Comparison of ENCODE assay signal across 1 cellular context in genomic region chr17:38333635-38334295, GRCh38.
TF ChIP-seq lines count a peak whose summit lies in the region.

No MANE protein-coding gene starts in this region.

TF ChIP-seq in HEK293, 187 proteins besides CTCF, POLR2A, EP300 and RAD21 (continued from another document):
- TF ChIP-seq, protein P1, sequence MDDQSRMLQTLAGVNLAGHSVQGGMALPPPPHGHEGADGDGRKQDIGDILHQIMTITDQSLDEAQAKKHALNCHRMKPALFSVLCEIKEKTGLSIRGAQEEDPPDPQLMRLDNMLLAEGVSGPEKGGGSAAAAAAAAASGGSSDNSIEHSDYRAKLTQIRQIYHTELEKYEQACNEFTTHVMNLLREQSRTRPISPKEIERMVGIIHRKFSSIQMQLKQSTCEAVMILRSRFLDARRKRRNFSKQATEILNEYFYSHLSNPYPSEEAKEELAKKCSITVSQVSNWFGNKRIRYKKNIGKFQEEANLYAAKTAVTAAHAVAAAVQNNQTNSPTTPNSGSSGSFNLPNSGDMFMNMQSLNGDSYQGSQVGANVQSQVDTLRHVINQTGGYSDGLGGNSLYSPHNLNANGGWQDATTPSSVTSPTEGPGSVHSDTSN (CRISPR knock-in tag; IDR thresholded peaks at IDR 0.05): no peak
- TF ChIP-seq PATZ1 (tag by site-specific recombination; IDR thresholded peaks at IDR 0.05) (peak; percentile 45; the same call in 1 of the 2 replicates), ZNF707 (tag by site-specific recombination; IDR thresholded peaks at IDR 0.05) (no peak), SALL2 (tag by site-specific recombination; IDR thresholded peaks at IDR 0.05; ENCODE audit: borderline replicate concordance) (no peak), ZNF548 (tag by site-specific recombination; IDR thresholded peaks at IDR 0.05) (no peak), ZSCAN4 (tag by site-specific recombination; IDR thresholded peaks at IDR 0.05) (no peak), KLF10 (tag by site-specific recombination; IDR thresholded peaks at IDR 0.05) (no peak), ZNF2 (tag by site-specific recombination; IDR thresholded peaks at IDR 0.05) (peak; percentile 100), ZNF248 (tag by site-specific recombination; IDR thresholded peaks at IDR 0.05) (no peak), ZNF48 (tag by site-specific recombination; IDR thresholded peaks at IDR 0.05) (no peak), ZNF544 (tag by site-specific recombination; IDR thresholded peaks at IDR 0.05) (no peak), ZNF121 (tag by site-specific recombination; IDR thresholded peaks at IDR 0.05) (no peak), ZNF302 (tag by site-specific recombination; IDR thresholded peaks at IDR 0.05; ENCODE audit: low read depth) (no peak), ZNF654 (tag by site-specific recombination; IDR thresholded peaks at IDR 0.05; ENCODE audit: low read depth) (peak; percentile 54), ZNF416 (tag by site-specific recombination; IDR thresholded peaks at IDR 0.05) (no peak), GLIS2 (tag by site-specific recombination; IDR thresholded peaks at IDR 0.05) (no peak)
- TF ChIP-seq, protein P2, sequence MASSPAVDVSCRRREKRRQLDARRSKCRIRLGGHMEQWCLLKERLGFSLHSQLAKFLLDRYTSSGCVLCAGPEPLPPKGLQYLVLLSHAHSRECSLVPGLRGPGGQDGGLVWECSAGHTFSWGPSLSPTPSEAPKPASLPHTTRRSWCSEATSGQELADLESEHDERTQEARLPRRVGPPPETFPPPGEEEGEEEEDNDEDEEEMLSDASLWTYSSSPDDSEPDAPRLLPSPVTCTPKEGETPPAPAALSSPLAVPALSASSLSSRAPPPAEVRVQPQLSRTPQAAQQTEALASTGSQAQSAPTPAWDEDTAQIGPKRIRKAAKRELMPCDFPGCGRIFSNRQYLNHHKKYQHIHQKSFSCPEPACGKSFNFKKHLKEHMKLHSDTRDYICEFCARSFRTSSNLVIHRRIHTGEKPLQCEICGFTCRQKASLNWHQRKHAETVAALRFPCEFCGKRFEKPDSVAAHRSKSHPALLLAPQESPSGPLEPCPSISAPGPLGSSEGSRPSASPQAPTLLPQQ (tag by site-specific recombination; IDR thresholded peaks at IDR 0.05): peak; percentile 84
- TF ChIP-seq, protein P3, sequence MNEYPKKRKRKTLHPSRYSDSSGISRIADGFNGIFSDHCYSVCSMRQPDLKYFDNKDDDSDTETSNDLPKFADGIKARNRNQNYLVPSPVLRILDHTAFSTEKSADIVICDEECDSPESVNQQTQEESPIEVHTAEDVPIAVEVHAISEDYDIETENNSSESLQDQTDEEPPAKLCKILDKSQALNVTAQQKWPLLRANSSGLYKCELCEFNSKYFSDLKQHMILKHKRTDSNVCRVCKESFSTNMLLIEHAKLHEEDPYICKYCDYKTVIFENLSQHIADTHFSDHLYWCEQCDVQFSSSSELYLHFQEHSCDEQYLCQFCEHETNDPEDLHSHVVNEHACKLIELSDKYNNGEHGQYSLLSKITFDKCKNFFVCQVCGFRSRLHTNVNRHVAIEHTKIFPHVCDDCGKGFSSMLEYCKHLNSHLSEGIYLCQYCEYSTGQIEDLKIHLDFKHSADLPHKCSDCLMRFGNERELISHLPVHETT (tag by site-specific recombination; IDR thresholded peaks at IDR 0.05): no peak
- TF ChIP-seq, protein P4, sequence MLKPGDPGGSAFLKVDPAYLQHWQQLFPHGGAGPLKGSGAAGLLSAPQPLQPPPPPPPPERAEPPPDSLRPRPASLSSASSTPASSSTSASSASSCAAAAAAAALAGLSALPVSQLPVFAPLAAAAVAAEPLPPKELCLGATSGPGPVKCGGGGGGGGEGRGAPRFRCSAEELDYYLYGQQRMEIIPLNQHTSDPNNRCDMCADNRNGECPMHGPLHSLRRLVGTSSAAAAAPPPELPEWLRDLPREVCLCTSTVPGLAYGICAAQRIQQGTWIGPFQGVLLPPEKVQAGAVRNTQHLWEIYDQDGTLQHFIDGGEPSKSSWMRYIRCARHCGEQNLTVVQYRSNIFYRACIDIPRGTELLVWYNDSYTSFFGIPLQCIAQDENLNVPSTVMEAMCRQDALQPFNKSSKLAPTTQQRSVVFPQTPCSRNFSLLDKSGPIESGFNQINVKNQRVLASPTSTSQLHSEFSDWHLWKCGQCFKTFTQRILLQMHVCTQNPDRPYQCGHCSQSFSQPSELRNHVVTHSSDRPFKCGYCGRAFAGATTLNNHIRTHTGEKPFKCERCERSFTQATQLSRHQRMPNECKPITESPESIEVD (tag by site-specific recombination; IDR thresholded peaks at IDR 0.05): no peak
- TF ChIP-seq, protein P5, sequence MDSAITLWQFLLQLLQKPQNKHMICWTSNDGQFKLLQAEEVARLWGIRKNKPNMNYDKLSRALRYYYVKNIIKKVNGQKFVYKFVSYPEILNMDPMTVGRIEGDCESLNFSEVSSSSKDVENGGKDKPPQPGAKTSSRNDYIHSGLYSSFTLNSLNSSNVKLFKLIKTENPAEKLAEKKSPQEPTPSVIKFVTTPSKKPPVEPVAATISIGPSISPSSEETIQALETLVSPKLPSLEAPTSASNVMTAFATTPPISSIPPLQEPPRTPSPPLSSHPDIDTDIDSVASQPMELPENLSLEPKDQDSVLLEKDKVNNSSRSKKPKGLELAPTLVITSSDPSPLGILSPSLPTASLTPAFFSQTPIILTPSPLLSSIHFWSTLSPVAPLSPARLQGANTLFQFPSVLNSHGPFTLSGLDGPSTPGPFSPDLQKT (IDR thresholded peaks at IDR 0.05; ENCODE audit: borderline replicate concordance, low read depth, low read length): no peak
- TF ChIP-seq, protein P6, sequence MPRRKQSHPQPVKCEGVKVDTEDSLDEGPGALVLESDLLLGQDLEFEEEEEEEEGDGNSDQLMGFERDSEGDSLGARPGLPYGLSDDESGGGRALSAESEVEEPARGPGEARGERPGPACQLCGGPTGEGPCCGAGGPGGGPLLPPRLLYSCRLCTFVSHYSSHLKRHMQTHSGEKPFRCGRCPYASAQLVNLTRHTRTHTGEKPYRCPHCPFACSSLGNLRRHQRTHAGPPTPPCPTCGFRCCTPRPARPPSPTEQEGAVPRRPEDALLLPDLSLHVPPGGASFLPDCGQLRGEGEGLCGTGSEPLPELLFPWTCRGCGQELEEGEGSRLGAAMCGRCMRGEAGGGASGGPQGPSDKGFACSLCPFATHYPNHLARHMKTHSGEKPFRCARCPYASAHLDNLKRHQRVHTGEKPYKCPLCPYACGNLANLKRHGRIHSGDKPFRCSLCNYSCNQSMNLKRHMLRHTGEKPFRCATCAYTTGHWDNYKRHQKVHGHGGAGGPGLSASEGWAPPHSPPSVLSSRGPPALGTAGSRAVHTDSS (tag by site-specific recombination; IDR thresholded peaks at IDR 0.05): no peak
